13 cellular contexts compared by ENCODE assay signal in the genomic region with DNA sequence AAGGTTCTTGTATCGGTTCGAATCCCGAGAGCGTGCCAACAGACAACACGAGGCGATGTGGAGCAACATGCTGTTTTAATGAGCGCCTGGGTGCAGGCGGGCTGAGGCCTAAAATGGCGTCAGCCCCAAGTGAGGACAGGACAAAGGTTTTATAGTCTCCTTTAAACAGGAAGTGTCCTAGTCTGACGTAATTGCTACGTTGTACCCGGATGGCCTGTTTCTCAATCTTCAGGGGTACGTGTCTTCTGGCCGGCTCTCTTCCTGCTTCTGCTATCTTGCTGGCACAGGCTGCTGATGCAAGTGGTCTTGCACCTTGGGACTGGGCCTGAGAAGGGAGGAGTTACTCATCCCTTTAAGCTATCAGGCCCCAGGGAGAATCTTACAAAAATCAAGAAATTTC. TPM values are rescaled to one million over a fixed set of nuclear protein-coding genes. Genes with fewer than 3 reads are reported as not detected.
"Had no signal": no experiment of that assay in that cellular context is flagged by ENCODE, and none has a peak within 500 bp of the region (broad histone marks: within the 10 kb centered on the region; RNA-seq: fewer than 3 reads in every experiment).

No MANE protein-coding gene starts in this region.

RNA-seq across cellular contexts. Expression of a gene that starts 9.6 kb away (rescaled TPM):
- total RNA-seq: activated CD4-positive, alpha-beta T cell treated with anti-CD3 and anti-CD28 coated beads, Interleukin-2, amount 10 ng/mL, durations not matched to agents 24 days and 14 days; activated CD8-positive, alpha-beta T cell treated with anti-CD3 and anti-CD28 coated beads for 36 hours; activated naive CD8-positive, alpha-beta T cell treated with anti-CD3 and anti-CD28 coated beads for 36 hours; activated T-helper 17 cell treated with anti-CD3 and anti-CD28 coated beads, Interleukin-2, amount 50 U/mL, for 72 hours; body of pancreas; fibroblast of lung; kidney; left lung; mononuclear cell; osteocyte; pulmonary artery endothelial cell; T-helper 2 cell treated with Interferon-gamma antibody and Interleukin-4, amounts not matched to agents 100 ng/mL and 5 ng/mL, for 36 hours; upper lobe of right lung had no signal

RNA-seq across cellular contexts. Expression of a gene that starts 24.0 kb away (rescaled TPM):
- total RNA-seq: activated CD4-positive, alpha-beta T cell treated with anti-CD3 and anti-CD28 coated beads, Interleukin-2, amount 10 ng/mL, durations not matched to agents 24 days and 14 days; activated CD8-positive, alpha-beta T cell treated with anti-CD3 and anti-CD28 coated beads for 36 hours; activated naive CD8-positive, alpha-beta T cell treated with anti-CD3 and anti-CD28 coated beads for 36 hours; T-helper 2 cell treated with Interferon-gamma antibody and Interleukin-4, amounts not matched to agents 100 ng/mL and 5 ng/mL, for 36 hours had no signal
